In genomic region chr4:85448880-85449763, GRCh38 we compare ENCODE assay signal across 14 cellular contexts. TPM values are rescaled to one million over a fixed set of nuclear protein-coding genes. Genes with fewer than 3 reads are reported as not detected.
DNase-seq lines count a peak whose midpoint lies in the region; ATAC-seq and TF ChIP-seq lines count a peak whose summit lies in the region.
"Had no signal": no experiment of that assay in that cellular context is flagged by ENCODE, and none has a peak within 500 bp of the region (broad histone marks: within the 10 kb centered on the region; RNA-seq: fewer than 3 reads in every experiment).

No MANE protein-coding gene starts in this region.

- H3K4me1 Mint-ChIP-seq in activated CD8-positive, alpha-beta memory T cell treated with anti-CD3 and anti-CD28 coated beads, Interleukin-2, amount 10 ng/mL, durations not matched to agents 7 days and 5 days: no peaks in the 10 kb centered on the region
- no peaks in the 10 kb centered on the region for H3K4me1 Mint-ChIP-seq in nephron progenitor cell
- H3K4me1 Mint-ChIP-seq: naive thymus-derived CD4-positive, alpha-beta T cell had no signal

- no peak overlapping the region for H3K4me3 Mint-ChIP-seq in activated CD8-positive, alpha-beta memory T cell treated with anti-CD3 and anti-CD28 coated beads, Interleukin-2, amount 10 ng/mL, durations not matched to agents 7 days and 5 days
- H3K4me3 Mint-ChIP-seq in nephron progenitor cell: no peak overlapping the region
- H3K4me3 Mint-ChIP-seq: naive thymus-derived CD4-positive, alpha-beta T cell had no signal

- TF ChIP-seq CTCF in nephron progenitor cell (IDR thresholded peaks at IDR 0.05) (no peak), foreskin fibroblast (IDR thresholded peaks at IDR 0.05; ENCODE audit: low read depth, low read length) (no peak)

- peak; percentile 19 for DNase-seq in amniotic epithelial cell (ENCODE audit: low read depth)
- DNase-seq in activated CD8-positive, alpha-beta memory T cell treated with anti-CD3 and anti-CD28 coated beads, Interleukin-2, amount 10 ng/mL, durations not matched to agents 7 days and 5 days: no peak
- no peak for DNase-seq in GM03348 (ENCODE audit: low spot score)
- DNase-seq in nephron progenitor cell: no peak
- no peak for DNase-seq in foreskin fibroblast
- DNase-seq: activated CD8-positive, alpha-beta memory T cell treated with anti-CD3 and anti-CD28 coated beads for 24 hours; activated naive CD4-positive, alpha-beta T cell; brain microvascular endothelial cell; naive thymus-derived CD4-positive, alpha-beta T cell; trophoblast cell had no signal

- H3K27me3 Mint-ChIP-seq in activated CD8-positive, alpha-beta memory T cell treated with anti-CD3 and anti-CD28 coated beads, Interleukin-2, amount 10 ng/mL, durations not matched to agents 7 days and 5 days: no peaks in the 10 kb centered on the region
- H3K27me3 Mint-ChIP-seq in nephron progenitor cell (ENCODE audit: low read depth, poor library complexity): peaks cover 8% of the 10 kb centered on the region
- H3K27me3 Mint-ChIP-seq: naive thymus-derived CD4-positive, alpha-beta T cell had no signal

- CTCF ChIA-PET in activated CD8-positive, alpha-beta memory T cell treated with anti-CD3 and anti-CD28 coated beads, Interleukin-2, amount 10 ng/mL, durations not matched to agents 7 days and 5 days (lab: Charles Lee): no interaction called here

- no peak overlapping the region for H3K4me3 ChIP-seq in foreskin fibroblast (ENCODE audit: low read depth in 1 of 2, low read length in 2 of 2)
- H3K4me3 ChIP-seq: SJSA1 had no signal

- no peak overlapping the region for H3K27ac Mint-ChIP-seq in activated CD8-positive, alpha-beta memory T cell treated with anti-CD3 and anti-CD28 coated beads, Interleukin-2, amount 10 ng/mL, durations not matched to agents 7 days and 5 days
- no peak overlapping the region for H3K27ac Mint-ChIP-seq in nephron progenitor cell
- H3K27ac Mint-ChIP-seq: naive thymus-derived CD4-positive, alpha-beta T cell had no signal

- ATAC-seq in GM18511 (IDR thresholded peaks at IDR 0.05; ENCODE audit: unreplicated experiment) (peak; percentile 78), GM21423 (IDR thresholded peaks at IDR 0.05; ENCODE audit: unreplicated experiment) (peak; percentile 64), HG03159 (IDR thresholded peaks at IDR 0.05; ENCODE audit: unreplicated experiment) (peak; percentile 66)
- ATAC-seq in activated CD8-positive, alpha-beta memory T cell treated with anti-CD3 and anti-CD28 coated beads, Interleukin-2, amount 10 ng/mL, durations not matched to agents 7 days and 5 days: no peak
- ATAC-seq: naive thymus-derived CD4-positive, alpha-beta T cell had no signal

- H3K9me3 Mint-ChIP-seq in activated CD8-positive, alpha-beta memory T cell treated with anti-CD3 and anti-CD28 coated beads, Interleukin-2, amount 10 ng/mL, durations not matched to agents 7 days and 5 days (ENCODE audit: low read depth): no peaks in the 10 kb centered on the region
- no peaks in the 10 kb centered on the region for H3K9me3 Mint-ChIP-seq in nephron progenitor cell
- H3K9me3 Mint-ChIP-seq: naive thymus-derived CD4-positive, alpha-beta T cell had no signal

- no peaks in the 10 kb centered on the region for H3K36me3 Mint-ChIP-seq in activated CD8-positive, alpha-beta memory T cell treated with anti-CD3 and anti-CD28 coated beads, Interleukin-2, amount 10 ng/mL, durations not matched to agents 7 days and 5 days
- no peaks in the 10 kb centered on the region for H3K36me3 Mint-ChIP-seq in nephron progenitor cell (ENCODE audit: low read depth)
- H3K36me3 Mint-ChIP-seq: naive thymus-derived CD4-positive, alpha-beta T cell had no signal

RNA-seq across cellular contexts. Expression of gene ARHGAP24, which starts 25.8 kb away (rescaled TPM):
- total RNA-seq in activated CD8-positive, alpha-beta memory T cell treated with anti-CD3 and anti-CD28 coated beads, Interleukin-2, amount 10 ng/mL, durations not matched to agents 7 days and 5 days: not detected
